11 cellular contexts compared by ENCODE assay signal in genomic region chr12:95633671-95634465, GRCh38.
A peak's percentile ranks its signal among the peaks of the same experiment; 100 is the strongest.
DNase-seq lines count a peak whose midpoint lies in the region; ATAC-seq and TF ChIP-seq lines count a peak whose summit lies in the region.
"Had no signal": no experiment of that assay in that cellular context is flagged by ENCODE, and none has a peak within 500 bp of the region (broad histone marks: within the 10 kb centered on the region; RNA-seq: fewer than 3 reads in every experiment).

No MANE protein-coding gene starts in this region.

- TF ChIP-seq POLR2A in esophagus muscularis mucosa (IDR thresholded peaks at IDR 0.05; ENCODE audit: low read depth) (no peak), vagina (IDR thresholded peaks at IDR 0.05) (no peak)

- ATAC-seq in Right ventricle myocardium inferior (peak; percentile 79), lower lobe of right lung (peak; percentile 61 to 74), HG03196 (IDR thresholded peaks at IDR 0.05; ENCODE audit: unreplicated experiment) (no peak)
- ATAC-seq: stimulated activated naive CD8-positive, alpha-beta T cell treated with anti-CD3 and anti-CD28 coated beads, Interleukin-15, amount 100 ng/mL, for 72 hours had no signal

- intact Hi-C loops in Right ventricle myocardium inferior (cut with DNase I): no loop called here
- intact Hi-C loops in cardiac septum (cut with DNase I): no loop called here
- intact Hi-C loops in esophagus muscularis mucosa (cut with DNase I): no loop called here
- intact Hi-C loops in lower lobe of right lung (cut with DNase I): no loop called here
- intact Hi-C loops in vagina (cut with DNase I): no loop called here

- H3K4me1 ChIP-seq in esophagus muscularis mucosa (peaks cover 24 to 37% (median 35%) of the 10 kb centered on the region in 4 donors), lower lobe of right lung (peaks cover 15% of the 10 kb centered on the region), vagina (peaks cover 24% of the 10 kb centered on the region)

- no peak overlapping the region for H3K4me3 ChIP-seq in esophagus muscularis mucosa
- no peak overlapping the region for H3K4me3 ChIP-seq in lower lobe of right lung
- no peak overlapping the region for H3K4me3 ChIP-seq in vagina

- H3K27ac ChIP-seq in esophagus muscularis mucosa (replicated peaks in 1 of 4) (peak overlapping the region; percentile 25 to 71 (median 36)), lower lobe of right lung (peak overlapping the region; percentile 20), vagina (peak overlapping the region; percentile 40)

- DNase-seq in Right ventricle myocardium inferior (ENCODE audit: missing footprints) (no peak), cardiac septum (ENCODE audit: low spot score) (no peak), esophagus muscularis mucosa (ENCODE audit: extremely low spot score) (no peak), lower lobe of right lung (no peak), vagina (ENCODE audit: extremely low spot score in 2 of 2) (no peak), GM19240 (ENCODE audit: insufficient read length, low spot score) (no peak), SHP77 (lab: John Stamatoyannopoulos, UW) (no peak)
- DNase-seq: naive B cell; NCI-H774; stimulated activated naive CD8-positive, alpha-beta T cell treated with anti-CD3 and anti-CD28 coated beads, Interleukin-15, amount 100 ng/mL, for 72 hours had no signal

- H3K9me3 ChIP-seq in esophagus muscularis mucosa (no peaks in the 10 kb centered on the region), lower lobe of right lung (no peaks in the 10 kb centered on the region), vagina (no peaks in the 10 kb centered on the region)

- no peak for TF ChIP-seq EP300 in esophagus muscularis mucosa (IDR thresholded peaks at IDR 0.05)

- H3K36me3 ChIP-seq in esophagus muscularis mucosa (no peaks in the 10 kb centered on the region), lower lobe of right lung (no peaks in the 10 kb centered on the region), vagina (no peaks in the 10 kb centered on the region)

- TF ChIP-seq CTCF in esophagus muscularis mucosa (IDR thresholded peaks at IDR 0.05) (no peak), lower lobe of right lung (IDR thresholded peaks at IDR 0.05) (no peak), vagina (IDR thresholded peaks at IDR 0.05) (no peak)

- 39% methylated on average over 5 of the region's 5 CpGs for WGBS in esophagus muscularis mucosa

- H3K27me3 ChIP-seq in esophagus muscularis mucosa (no peaks in the 10 kb centered on the region), lower lobe of right lung (ENCODE audit: low read depth) (no peaks in the 10 kb centered on the region), vagina (no peaks in the 10 kb centered on the region)
